1 cellular context compared by ENCODE assay signal in the genomic region with DNA sequence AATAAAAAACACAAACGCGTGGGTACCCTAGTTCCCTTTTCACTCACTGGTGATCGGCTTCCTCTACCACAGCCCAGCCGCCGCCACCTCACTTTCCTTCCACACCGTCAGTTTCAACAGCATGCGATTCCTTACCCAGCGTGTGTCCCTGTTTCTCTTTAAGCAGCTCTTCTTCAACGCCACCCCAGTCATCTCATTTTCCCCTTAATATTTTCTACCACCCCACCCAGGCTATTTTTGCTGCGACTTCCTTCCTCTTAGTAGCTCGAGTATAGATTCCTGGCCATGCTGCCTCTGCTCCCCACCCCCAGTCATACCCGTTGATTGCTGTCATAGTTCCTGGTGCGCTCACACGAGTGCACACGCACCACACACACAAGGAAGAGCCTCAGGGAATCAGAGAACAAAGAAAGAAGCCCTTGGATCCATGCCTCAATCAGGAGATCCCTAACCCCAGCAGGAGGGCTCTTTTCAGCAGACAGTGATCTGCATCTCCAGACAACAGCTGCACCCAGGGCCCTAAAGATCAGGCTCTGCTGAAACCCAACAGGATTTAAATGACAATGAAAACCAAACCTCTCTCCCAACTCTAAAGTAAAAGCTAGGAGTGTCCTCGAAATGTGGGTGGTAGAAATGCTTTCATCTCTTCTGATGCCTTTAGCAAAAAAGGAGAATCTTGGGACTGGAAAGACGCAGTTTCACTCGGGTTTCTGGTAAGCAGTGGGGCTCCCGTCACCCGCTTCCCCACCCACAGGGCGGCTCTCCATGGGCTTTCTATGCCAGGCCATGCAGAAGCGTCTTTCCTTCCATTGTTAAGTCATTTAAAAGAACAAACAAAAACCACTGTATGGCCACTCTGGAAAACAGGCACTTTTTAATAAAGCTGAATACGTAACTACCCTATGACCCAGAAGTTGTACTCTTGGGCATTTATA.
TF ChIP-seq lines count a peak whose summit lies in the region.

No MANE protein-coding gene starts in this region.

TF ChIP-seq in H1, 55 proteins besides CTCF, POLR2A, EP300 and RAD21 (continues in another document):
- TF ChIP-seq CEBPB (IDR thresholded peaks at IDR 0.05; ENCODE audit: low read depth, low read length) (0 out of 2 replicates have a peak, but pooled peaks have one; percentile 1), SRF (IDR thresholded peaks at IDR 0.05; ENCODE audit: low read depth, low read length) (no peak), KDM1A (IDR thresholded peaks at IDR 0.05; ENCODE audit: borderline replicate concordance, low read length) (peak; percentile 58; the same call in 1 of the 2 replicates), GTF2F1 (IDR thresholded peaks at IDR 0.05; ENCODE audit: borderline replicate concordance, low read depth, low read length) (no peak), SP2 (IDR thresholded peaks at IDR 0.05; ENCODE audit: low read length) (no peak), EZH2 (IDR thresholded peaks at IDR 0.05; ENCODE audit: low read depth, low read length, severe bottlenecking) (no peak), RXRA (IDR thresholded peaks at IDR 0.05; ENCODE audit: insufficient read depth, low read depth, low read length) (peak; percentile 95), E2F6 (IDR thresholded peaks at IDR 0.05) (no peak), TCF12 (IDR thresholded peaks at IDR 0.05; ENCODE audit: low read depth, low read length) (peak; percentile 100), FOSL1 (IDR thresholded peaks at IDR 0.05; ENCODE audit: insufficient read depth, low read depth, low read length) (no peak), SIX5 (IDR thresholded peaks at IDR 0.05; ENCODE audit: low read depth, low read length) (no peak), TAF7 (optimal IDR thresholded peaks at IDR 0.05; ENCODE audit: borderline replicate concordance, low read depth, low read length) (no peak), RNF2 (IDR thresholded peaks at IDR 0.05; ENCODE audit: borderline replicate concordance, low read depth, low read length, missing control alignments, poor library complexity, severe bottlenecking) (peak; percentile 17), POLR2AphosphoS5 (IDR thresholded peaks at IDR 0.05; ENCODE audit: low read depth, low read length) (peak; percentile 100), SAP30 (IDR thresholded peaks at IDR 0.05; ENCODE audit: insufficient read depth, insufficient replicate concordance, low read length) (no peak), GABPA (IDR thresholded peaks at IDR 0.05; ENCODE audit: borderline replicate concordance, insufficient read depth, low read length) (no peak), USF2 (IDR thresholded peaks at IDR 0.05; ENCODE audit: low read length) (no peak), CREB1 (IDR thresholded peaks at IDR 0.05) (peak; percentile 69; the same call in 1 of the 2 replicates), JUN (IDR thresholded peaks at IDR 0.05; ENCODE audit: low read depth, low read length) (peak; percentile 67; the same call in 1 of the 2 replicates), JUND (IDR thresholded peaks at IDR 0.05; ENCODE audit: low read length) (no peak), PHF8 (conservative IDR thresholded peaks at IDR 0.05; ENCODE audit: low read depth, low read length) (no peak), HDAC2 (IDR thresholded peaks at IDR 0.05; ENCODE audit: borderline replicate concordance in 1 of 2, low read depth in 2 of 2, low read length in 2 of 2) (peak in 1 of 2 experiments; percentile 87; a peak in 2 of 4 replicates), BCL11A (IDR thresholded peaks at IDR 0.05; ENCODE audit: low read depth in 2 of 2, low read length in 2 of 2) (peak in 1 of 2 experiments; percentile 70), RBBP5 (IDR thresholded peaks at IDR 0.05; ENCODE audit: borderline replicate concordance, low read depth, low read length) (no peak), CBX5 (IDR thresholded peaks at IDR 0.05; ENCODE audit: low read depth, low read length) (no peak), KDM5A (IDR thresholded peaks at IDR 0.05; ENCODE audit: low read length) (no peak), BRCA1 (IDR thresholded peaks at IDR 0.05; ENCODE audit: low read depth, low read length) (no peak), NRF1 (IDR thresholded peaks at IDR 0.05; ENCODE audit: low read depth, low read length) (no peak), ZNF274 (IDR thresholded peaks at IDR 0.05; ENCODE audit: borderline replicate concordance, extremely low read depth, low read length) (no peak), TAF1 (IDR thresholded peaks at IDR 0.05; ENCODE audit: low read depth, low read length) (0 out of 2 replicates have a peak, but pooled peaks have one; percentile 13), SIRT6 (IDR thresholded peaks at IDR 0.05; ENCODE audit: low read length) (no peak), SUZ12 (IDR thresholded peaks at IDR 0.05; ENCODE audit: low read length) (no peak), KDM4A (IDR thresholded peaks at IDR 0.05; ENCODE audit: low read depth, low read length, severe bottlenecking) (no peak), MAFK (IDR thresholded peaks at IDR 0.05; ENCODE audit: low read depth, low read length) (no peak; the same call in 1 of the 2 replicates), ATF3 (IDR thresholded peaks at IDR 0.05; ENCODE audit: insufficient read depth, low read depth, low read length) (no peak), CBX8 (IDR thresholded peaks at IDR 0.05; ENCODE audit: borderline replicate concordance, low read depth, low read length) (no peak), CHD2 (IDR thresholded peaks at IDR 0.05; ENCODE audit: low read length) (peak; percentile 69), BACH1 (IDR thresholded peaks at IDR 0.05; ENCODE audit: low read length) (no peak; the same call in 1 of the 2 replicates), ASH2L (IDR thresholded peaks at IDR 0.05; ENCODE audit: low read length) (peak; percentile 55), TBP (IDR thresholded peaks at IDR 0.05; ENCODE audit: low read depth, low read length) (no peak), SIN3A (conservative IDR thresholded peaks at IDR 0.05 in 1 of 2, IDR thresholded peaks at IDR 0.05 in 1 of 2; ENCODE audit: low read depth in 1 of 2, low read length in 2 of 2) (peak; percentile 53 to 93; a peak in 2 of 4 replicates), SP1 (IDR thresholded peaks at IDR 0.05; ENCODE audit: low read depth, low read length) (peak; percentile 89), HDAC6 (IDR thresholded peaks at IDR 0.05; ENCODE audit: low read depth, low read length) (peak; percentile 73), POU5F1 (IDR thresholded peaks at IDR 0.05; ENCODE audit: low read depth, low read length) (peak; percentile 81), SP4 (IDR thresholded peaks at IDR 0.05; ENCODE audit: low read length) (peak; percentile 82; the same call in 1 of the 2 replicates), CHD1 (IDR thresholded peaks at IDR 0.05; ENCODE audit: low read depth, low read length) (no peak), EGR1 (IDR thresholded peaks at IDR 0.05; ENCODE audit: borderline replicate concordance, low read depth, low read length) (peak; percentile 89), RFX5 (IDR thresholded peaks at IDR 0.05; ENCODE audit: borderline replicate concordance, low read depth, low read length) (no peak), NANOG (IDR thresholded peaks at IDR 0.05; ENCODE audit: insufficient read depth, low read depth, low read length, poor library complexity, severe bottlenecking) (peak; percentile 91), TEAD4 (IDR thresholded peaks at IDR 0.05; ENCODE audit: low read depth, low read length) (peak; percentile 67; the same call in 1 of the 2 replicates)
- TF ChIP-seq, protein P1, sequence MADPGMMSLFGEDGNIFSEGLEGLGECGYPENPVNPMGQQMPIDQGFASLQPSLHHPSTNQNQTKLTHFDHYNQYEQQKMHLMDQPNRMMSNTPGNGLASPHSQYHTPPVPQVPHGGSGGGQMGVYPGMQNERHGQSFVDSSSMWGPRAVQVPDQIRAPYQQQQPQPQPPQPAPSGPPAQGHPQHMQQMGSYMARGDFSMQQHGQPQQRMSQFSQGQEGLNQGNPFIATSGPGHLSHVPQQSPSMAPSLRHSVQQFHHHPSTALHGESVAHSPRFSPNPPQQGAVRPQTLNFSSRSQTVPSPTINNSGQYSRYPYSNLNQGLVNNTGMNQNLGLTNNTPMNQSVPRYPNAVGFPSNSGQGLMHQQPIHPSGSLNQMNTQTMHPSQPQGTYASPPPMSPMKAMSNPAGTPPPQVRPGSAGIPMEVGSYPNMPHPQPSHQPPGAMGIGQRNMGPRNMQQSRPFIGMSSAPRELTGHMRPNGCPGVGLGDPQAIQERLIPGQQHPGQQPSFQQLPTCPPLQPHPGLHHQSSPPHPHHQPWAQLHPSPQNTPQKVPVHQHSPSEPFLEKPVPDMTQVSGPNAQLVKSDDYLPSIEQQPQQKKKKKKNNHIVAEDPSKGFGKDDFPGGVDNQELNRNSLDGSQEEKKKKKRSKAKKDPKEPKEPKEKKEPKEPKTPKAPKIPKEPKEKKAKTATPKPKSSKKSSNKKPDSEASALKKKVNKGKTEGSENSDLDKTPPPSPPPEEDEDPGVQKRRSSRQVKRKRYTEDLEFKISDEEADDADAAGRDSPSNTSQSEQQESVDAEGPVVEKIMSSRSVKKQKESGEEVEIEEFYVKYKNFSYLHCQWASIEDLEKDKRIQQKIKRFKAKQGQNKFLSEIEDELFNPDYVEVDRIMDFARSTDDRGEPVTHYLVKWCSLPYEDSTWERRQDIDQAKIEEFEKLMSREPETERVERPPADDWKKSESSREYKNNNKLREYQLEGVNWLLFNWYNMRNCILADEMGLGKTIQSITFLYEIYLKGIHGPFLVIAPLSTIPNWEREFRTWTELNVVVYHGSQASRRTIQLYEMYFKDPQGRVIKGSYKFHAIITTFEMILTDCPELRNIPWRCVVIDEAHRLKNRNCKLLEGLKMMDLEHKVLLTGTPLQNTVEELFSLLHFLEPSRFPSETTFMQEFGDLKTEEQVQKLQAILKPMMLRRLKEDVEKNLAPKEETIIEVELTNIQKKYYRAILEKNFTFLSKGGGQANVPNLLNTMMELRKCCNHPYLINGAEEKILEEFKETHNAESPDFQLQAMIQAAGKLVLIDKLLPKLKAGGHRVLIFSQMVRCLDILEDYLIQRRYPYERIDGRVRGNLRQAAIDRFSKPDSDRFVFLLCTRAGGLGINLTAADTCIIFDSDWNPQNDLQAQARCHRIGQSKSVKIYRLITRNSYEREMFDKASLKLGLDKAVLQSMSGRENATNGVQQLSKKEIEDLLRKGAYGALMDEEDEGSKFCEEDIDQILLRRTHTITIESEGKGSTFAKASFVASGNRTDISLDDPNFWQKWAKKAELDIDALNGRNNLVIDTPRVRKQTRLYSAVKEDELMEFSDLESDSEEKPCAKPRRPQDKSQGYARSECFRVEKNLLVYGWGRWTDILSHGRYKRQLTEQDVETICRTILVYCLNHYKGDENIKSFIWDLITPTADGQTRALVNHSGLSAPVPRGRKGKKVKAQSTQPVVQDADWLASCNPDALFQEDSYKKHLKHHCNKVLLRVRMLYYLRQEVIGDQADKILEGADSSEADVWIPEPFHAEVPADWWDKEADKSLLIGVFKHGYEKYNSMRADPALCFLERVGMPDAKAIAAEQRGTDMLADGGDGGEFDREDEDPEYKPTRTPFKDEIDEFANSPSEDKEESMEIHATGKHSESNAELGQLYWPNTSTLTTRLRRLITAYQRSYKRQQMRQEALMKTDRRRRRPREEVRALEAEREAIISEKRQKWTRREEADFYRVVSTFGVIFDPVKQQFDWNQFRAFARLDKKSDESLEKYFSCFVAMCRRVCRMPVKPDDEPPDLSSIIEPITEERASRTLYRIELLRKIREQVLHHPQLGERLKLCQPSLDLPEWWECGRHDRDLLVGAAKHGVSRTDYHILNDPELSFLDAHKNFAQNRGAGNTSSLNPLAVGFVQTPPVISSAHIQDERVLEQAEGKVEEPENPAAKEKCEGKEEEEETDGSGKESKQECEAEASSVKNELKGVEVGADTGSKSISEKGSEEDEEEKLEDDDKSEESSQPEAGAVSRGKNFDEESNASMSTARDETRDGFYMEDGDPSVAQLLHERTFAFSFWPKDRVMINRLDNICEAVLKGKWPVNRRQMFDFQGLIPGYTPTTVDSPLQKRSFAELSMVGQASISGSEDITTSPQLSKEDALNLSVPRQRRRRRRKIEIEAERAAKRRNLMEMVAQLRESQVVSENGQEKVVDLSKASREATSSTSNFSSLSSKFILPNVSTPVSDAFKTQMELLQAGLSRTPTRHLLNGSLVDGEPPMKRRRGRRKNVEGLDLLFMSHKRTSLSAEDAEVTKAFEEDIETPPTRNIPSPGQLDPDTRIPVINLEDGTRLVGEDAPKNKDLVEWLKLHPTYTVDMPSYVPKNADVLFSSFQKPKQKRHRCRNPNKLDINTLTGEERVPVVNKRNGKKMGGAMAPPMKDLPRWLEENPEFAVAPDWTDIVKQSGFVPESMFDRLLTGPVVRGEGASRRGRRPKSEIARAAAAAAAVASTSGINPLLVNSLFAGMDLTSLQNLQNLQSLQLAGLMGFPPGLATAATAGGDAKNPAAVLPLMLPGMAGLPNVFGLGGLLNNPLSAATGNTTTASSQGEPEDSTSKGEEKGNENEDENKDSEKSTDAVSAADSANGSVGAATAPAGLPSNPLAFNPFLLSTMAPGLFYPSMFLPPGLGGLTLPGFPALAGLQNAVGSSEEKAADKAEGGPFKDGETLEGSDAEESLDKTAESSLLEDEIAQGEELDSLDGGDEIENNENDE (IDR thresholded peaks at IDR 0.05; ENCODE audit: insufficient replicate concordance, low read length): peak; percentile 56
- TF ChIP-seq, protein P2, sequence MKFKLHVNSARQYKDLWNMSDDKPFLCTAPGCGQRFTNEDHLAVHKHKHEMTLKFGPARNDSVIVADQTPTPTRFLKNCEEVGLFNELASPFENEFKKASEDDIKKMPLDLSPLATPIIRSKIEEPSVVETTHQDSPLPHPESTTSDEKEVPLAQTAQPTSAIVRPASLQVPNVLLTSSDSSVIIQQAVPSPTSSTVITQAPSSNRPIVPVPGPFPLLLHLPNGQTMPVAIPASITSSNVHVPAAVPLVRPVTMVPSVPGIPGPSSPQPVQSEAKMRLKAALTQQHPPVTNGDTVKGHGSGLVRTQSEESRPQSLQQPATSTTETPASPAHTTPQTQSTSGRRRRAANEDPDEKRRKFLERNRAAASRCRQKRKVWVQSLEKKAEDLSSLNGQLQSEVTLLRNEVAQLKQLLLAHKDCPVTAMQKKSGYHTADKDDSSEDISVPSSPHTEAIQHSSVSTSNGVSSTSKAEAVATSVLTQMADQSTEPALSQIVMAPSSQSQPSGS (IDR thresholded peaks at IDR 0.05; ENCODE audit: low read length): peak; percentile 97
- TF ChIP-seq, protein P3, sequence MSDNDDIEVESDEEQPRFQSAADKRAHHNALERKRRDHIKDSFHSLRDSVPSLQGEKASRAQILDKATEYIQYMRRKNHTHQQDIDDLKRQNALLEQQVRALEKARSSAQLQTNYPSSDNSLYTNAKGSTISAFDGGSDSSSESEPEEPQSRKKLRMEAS (IDR thresholded peaks at IDR 0.05): peak; percentile 69; the same call in 1 of the 2 replicates
